Comparison of ENCODE assay signal across 25 cellular contexts in the genomic region with DNA sequence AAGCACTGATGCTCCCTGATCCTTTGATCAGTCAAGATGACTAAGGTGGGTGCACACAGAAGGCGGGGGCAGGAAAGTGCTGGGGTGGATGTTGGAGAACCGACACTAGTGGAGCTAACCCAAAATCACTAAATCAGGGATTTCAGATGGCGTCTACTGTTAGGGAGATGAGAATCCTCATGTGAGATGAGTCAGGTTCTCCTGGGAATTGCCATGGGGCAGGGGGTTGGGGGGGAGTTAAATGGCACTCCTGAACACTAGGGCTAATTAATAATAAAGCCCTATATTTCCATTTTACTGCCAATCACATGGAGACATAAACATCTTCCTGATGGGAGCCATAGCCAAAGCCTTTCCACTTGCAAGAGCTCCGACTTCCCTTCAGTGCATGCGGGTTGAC.
"Had no signal": no experiment of that assay in that cellular context is flagged by ENCODE, and none has a peak within 500 bp of the region (broad histone marks: within the 10 kb centered on the region; RNA-seq: fewer than 3 reads in every experiment).

No MANE protein-coding gene starts in this region.

- DNase-seq: stimulated activated CD4-positive, alpha-beta T cell treated with anti-CD3 and anti-CD28 coated beads, Interleukin-2, amount 100 ng/mL, for 48 hours; stimulated activated CD4-positive, alpha-beta T cell treated with anti-CD3 and anti-CD28 coated beads, Interleukin-4, amount 100 ng/mL, for 1 hour; stimulated activated CD4-positive, alpha-beta T cell treated with anti-CD3 and anti-CD28 coated beads, Interleukin-4, amount 100 ng/mL, for 24 hours; stimulated activated CD4-positive, alpha-beta T cell treated with anti-CD3 and anti-CD28 coated beads, Interleukin-4, amount 100 ng/mL, for 4 hours; stimulated activated CD8-positive, alpha-beta memory T cell treated with anti-CD3 and anti-CD28 coated beads, Interleukin-4, amount 100 ng/mL, for 48 hours; stimulated activated naive B cell treated with anti-CD40 and anti-IgM and Interleukin-4, amounts not matched to agents 10 μg/mL and 1 μg/mL and 100 μg/mL, for 72 hours; stimulated activated naive CD4-positive, alpha-beta T cell; stimulated activated naive CD4-positive, alpha-beta T cell treated with Interleukin-2 at 50 U/mL for 16 hours; stimulated activated naive CD8-positive, alpha-beta T cell treated with anti-CD3 and anti-CD28 coated beads, Interleukin-15, amount 100 ng/mL, for 72 hours; stimulated activated naive CD8-positive, alpha-beta T cell treated with anti-CD3 and anti-CD28 coated beads, Interleukin-15, Interleukin-2, amounts not matched to agents 100 U/mL and 50 U/mL, for 24 hours; stomach; substantia nigra; testis; thyroid gland; tibial artery; transverse colon; trophoblast cell; upper lobe of left lung; upper lobe of right lung; uterus had no signal

- H3K27me3 ChIP-seq: stomach, suprapubic skin, testis, thyroid gland, tibial artery, tibial nerve, transverse colon, upper lobe of left lung, upper lobe of right lung, uterus had no signal

- H3K9me3 ChIP-seq: suprapubic skin, testis, thoracic aorta, thyroid gland, tibial artery, transverse colon, upper lobe of left lung, upper lobe of right lung, uterus had no signal

- H3K4me3 ChIP-seq: stomach, suprapubic skin, testis, thoracic aorta, thyroid gland, tibial artery, tibial nerve, transverse colon, upper lobe of left lung, upper lobe of right lung, uterus had no signal

- H3K4me1 ChIP-seq: stomach, suprapubic skin, testis, thyroid gland, tibial artery, tibial nerve, transverse colon, upper lobe of left lung, upper lobe of right lung, uterus had no signal

- ATAC-seq: stimulated activated effector memory CD8-positive, alpha-beta T cell treated with anti-CD3 and anti-CD28 coated beads, Interleukin-12 subunit alpha, Interleukin-12 subunit beta, amount 100 ng/mL, for 72 hours; stimulated activated memory B cell treated with anti-CD40 and anti-IgM and Interleukin-4, amounts not matched to agents 10 μg/mL and 1 μg/mL and 100 μg/mL, for 72 hours; stimulated activated naive B cell treated with anti-CD40 and anti-IgM and Interleukin-4, amounts not matched to agents 10 μg/mL and 1 μg/mL and 100 μg/mL, for 72 hours; stimulated activated naive CD8-positive, alpha-beta T cell treated with anti-CD3 and anti-CD28 coated beads, Interleukin-15, amount 100 ng/mL, for 72 hours; stimulated activated naive CD8-positive, alpha-beta T cell treated with anti-CD3 and anti-CD28 coated beads, Interleukin-15, Interleukin-2, amounts not matched to agents 100 U/mL and 50 U/mL, for 24 hours; upper lobe of right lung had no signal

- H3K27ac ChIP-seq: stomach, suprapubic skin, testis, thoracic aorta, thyroid gland, tibial artery, tibial nerve, transverse colon, upper lobe of left lung, upper lobe of right lung, uterus had no signal

- H3K36me3 ChIP-seq: stomach, suprapubic skin, thoracic aorta, thyroid gland, tibial artery, tibial nerve, transverse colon, upper lobe of left lung, upper lobe of right lung, uterus had no signal
